In the genomic region with DNA sequence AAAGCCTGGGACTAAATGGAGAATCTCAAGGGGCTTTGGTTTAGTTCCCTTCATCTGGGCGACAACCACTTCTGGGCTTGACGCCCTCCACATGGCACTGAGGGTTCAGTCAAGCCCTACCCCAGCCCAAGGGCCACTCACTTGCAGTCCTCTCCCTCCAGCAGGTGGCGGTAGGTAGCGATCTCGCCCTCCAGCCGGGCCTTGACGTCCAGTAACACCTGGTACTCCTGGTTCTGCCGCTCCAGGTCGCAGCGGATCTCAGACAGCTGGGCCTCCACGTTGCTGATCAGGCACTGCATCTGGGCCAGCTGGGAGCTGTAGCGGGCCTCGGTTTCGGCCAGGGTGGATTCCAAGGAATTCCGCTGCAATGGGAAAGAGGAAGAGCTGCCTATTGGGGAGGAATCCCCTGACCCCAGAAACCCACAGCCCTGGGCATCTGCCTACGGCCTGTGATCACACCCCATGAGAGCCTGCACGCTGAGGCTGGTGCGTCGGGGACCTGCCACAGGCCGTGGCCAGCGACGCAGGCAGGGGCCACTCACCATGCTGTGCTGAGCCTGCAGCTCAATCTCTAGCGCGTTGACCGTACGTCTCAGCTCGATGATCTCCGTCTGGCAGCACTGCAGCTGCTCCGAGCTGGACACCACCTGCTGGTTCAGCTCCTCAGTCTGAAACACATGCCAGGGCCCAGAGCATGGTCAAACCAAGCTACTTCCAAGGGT, we compare ENCODE assay signal across 1 cellular context.
TF ChIP-seq lines count a peak whose summit lies in the region.

No MANE protein-coding gene starts in this region.

TF ChIP-seq in GM12878, 131 proteins besides CTCF, POLR2A, EP300 and RAD21:
- TF ChIP-seq SMC3 (IDR thresholded peaks at IDR 0.05; ENCODE audit: borderline replicate concordance, low read length), result peak; percentile 31; the same call in 1 of the 2 replicates
- TF ChIP-seq, protein P1, sequence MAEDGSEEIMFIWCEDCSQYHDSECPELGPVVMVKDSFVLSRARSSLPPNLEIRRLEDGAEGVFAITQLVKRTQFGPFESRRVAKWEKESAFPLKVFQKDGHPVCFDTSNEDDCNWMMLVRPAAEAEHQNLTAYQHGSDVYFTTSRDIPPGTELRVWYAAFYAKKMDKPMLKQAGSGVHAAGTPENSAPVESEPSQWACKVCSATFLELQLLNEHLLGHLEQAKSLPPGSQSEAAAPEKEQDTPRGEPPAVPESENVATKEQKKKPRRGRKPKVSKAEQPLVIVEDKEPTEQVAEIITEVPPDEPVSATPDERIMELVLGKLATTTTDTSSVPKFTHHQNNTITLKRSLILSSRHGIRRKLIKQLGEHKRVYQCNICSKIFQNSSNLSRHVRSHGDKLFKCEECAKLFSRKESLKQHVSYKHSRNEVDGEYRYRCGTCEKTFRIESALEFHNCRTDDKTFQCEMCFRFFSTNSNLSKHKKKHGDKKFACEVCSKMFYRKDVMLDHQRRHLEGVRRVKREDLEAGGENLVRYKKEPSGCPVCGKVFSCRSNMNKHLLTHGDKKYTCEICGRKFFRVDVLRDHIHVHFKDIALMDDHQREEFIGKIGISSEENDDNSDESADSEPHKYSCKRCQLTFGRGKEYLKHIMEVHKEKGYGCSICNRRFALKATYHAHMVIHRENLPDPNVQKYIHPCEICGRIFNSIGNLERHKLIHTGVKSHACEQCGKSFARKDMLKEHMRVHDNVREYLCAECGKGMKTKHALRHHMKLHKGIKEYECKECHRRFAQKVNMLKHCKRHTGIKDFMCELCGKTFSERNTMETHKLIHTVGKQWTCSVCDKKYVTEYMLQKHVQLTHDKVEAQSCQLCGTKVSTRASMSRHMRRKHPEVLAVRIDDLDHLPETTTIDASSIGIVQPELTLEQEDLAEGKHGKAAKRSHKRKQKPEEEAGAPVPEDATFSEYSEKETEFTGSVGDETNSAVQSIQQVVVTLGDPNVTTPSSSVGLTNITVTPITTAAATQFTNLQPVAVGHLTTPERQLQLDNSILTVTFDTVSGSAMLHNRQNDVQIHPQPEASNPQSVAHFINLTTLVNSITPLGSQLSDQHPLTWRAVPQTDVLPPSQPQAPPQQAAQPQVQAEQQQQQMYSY (CRISPR knock-in tag; IDR thresholded peaks at IDR 0.05), result no peak
